In genomic region chr10:119872860-119873671, GRCh38 we compare ENCODE assay signal across 1 cellular context.
TF ChIP-seq lines count a peak whose summit lies in the region.

No MANE protein-coding gene starts in this region.

TF ChIP-seq in HepG2, 621 proteins besides CTCF, POLR2A, EP300 and RAD21 (continued from another document and continues in another):
- TF ChIP-seq ZUFSP (CRISPR knock-in tag; IDR thresholded peaks at IDR 0.05; ENCODE audit: borderline replicate concordance) (no peak), CSRNP1 (CRISPR knock-in tag; IDR thresholded peaks at IDR 0.05) (no peak), FOXA1 (IDR thresholded peaks at IDR 0.05) (no peak), FOXA1 (CRISPR knock-in tag; IDR thresholded peaks at IDR 0.05) (no peak), ZNF276 (CRISPR knock-in tag; IDR thresholded peaks at IDR 0.05; ENCODE audit: low read depth) (no peak), TFDP2 (CRISPR knock-in tag; IDR thresholded peaks at IDR 0.05) (peak; percentile 91), ATAD3A (CRISPR knock-in tag; IDR thresholded peaks at IDR 0.05) (no peak), CEBPB (IDR thresholded peaks at IDR 0.05; ENCODE audit: borderline replicate concordance, low read depth, low read length) (no peak), ZSCAN29 (CRISPR knock-in tag; conservative IDR thresholded peaks at IDR 0.05) (0 out of 2 replicates have a peak, but pooled peaks have one; percentile 24), ARID5B (CRISPR knock-in tag; IDR thresholded peaks at IDR 0.05) (0 out of 2 replicates have a peak, but pooled peaks have one; percentile 11), CBX5 (CRISPR knock-in tag; IDR thresholded peaks at IDR 0.05; ENCODE audit: borderline replicate concordance) (no peak), TRAFD1 (CRISPR knock-in tag; IDR thresholded peaks at IDR 0.05; ENCODE audit: borderline replicate concordance) (no peak), EZH2 (conservative IDR thresholded peaks at IDR 0.05; ENCODE audit: low read depth, low read length) (no peak), SAP130 (CRISPR knock-in tag; IDR thresholded peaks at IDR 0.05; ENCODE audit: low read depth) (peak; percentile 71), ZNF720 (CRISPR knock-in tag; IDR thresholded peaks at IDR 0.05) (no peak), ZBTB25 (CRISPR knock-in tag; IDR thresholded peaks at IDR 0.05) (peak; percentile 34; the same call in 1 of the 2 replicates), RNF2 (conservative IDR thresholded peaks at IDR 0.05; ENCODE audit: low read depth) (no peak), JDP2 (CRISPR knock-in tag; IDR thresholded peaks at IDR 0.05; ENCODE audit: borderline replicate concordance) (no peak), SMAD3 (CRISPR knock-in tag; IDR thresholded peaks at IDR 0.05) (peak; percentile 57; the same call in 1 of the 2 replicates), ZNF451 (CRISPR knock-in tag; IDR thresholded peaks at IDR 0.05) (peak; percentile 75), PRDM15 (CRISPR knock-in tag; IDR thresholded peaks at IDR 0.05) (no peak), CERS6 (CRISPR knock-in tag; IDR thresholded peaks at IDR 0.05) (no peak), KLF13 (CRISPR knock-in tag; IDR thresholded peaks at IDR 0.05) (no peak), ZNF710 (CRISPR knock-in tag; IDR thresholded peaks at IDR 0.05; ENCODE audit: borderline replicate concordance) (no peak), THAP9 (CRISPR knock-in tag; IDR thresholded peaks at IDR 0.05; ENCODE audit: borderline replicate concordance) (no peak), KLF12 (CRISPR knock-in tag; IDR thresholded peaks at IDR 0.05; ENCODE audit: borderline replicate concordance) (peak; percentile 43; the same call in 1 of the 2 replicates), PHF20 (CRISPR knock-in tag; IDR thresholded peaks at IDR 0.05) (no peak), XBP1 (CRISPR knock-in tag; IDR thresholded peaks at IDR 0.05) (no peak), JUNB (CRISPR knock-in tag; IDR thresholded peaks at IDR 0.05; ENCODE audit: borderline replicate concordance) (no peak)
